In genomic region chr10:52782554-52782953, GRCh38 we compare ENCODE assay signal across 1 cellular context.
TF ChIP-seq lines count a peak whose summit lies in the region.

No MANE protein-coding gene starts in this region.

TF ChIP-seq in HepG2, 621 proteins besides CTCF, POLR2A, EP300 and RAD21 (continued from another document):
- no peak for TF ChIP-seq ZNF407 (CRISPR knock-in tag; IDR thresholded peaks at IDR 0.05; ENCODE audit: not compliant biosample characterization)
